ENCODE assay signal across 11 cellular contexts in the genomic region with DNA sequence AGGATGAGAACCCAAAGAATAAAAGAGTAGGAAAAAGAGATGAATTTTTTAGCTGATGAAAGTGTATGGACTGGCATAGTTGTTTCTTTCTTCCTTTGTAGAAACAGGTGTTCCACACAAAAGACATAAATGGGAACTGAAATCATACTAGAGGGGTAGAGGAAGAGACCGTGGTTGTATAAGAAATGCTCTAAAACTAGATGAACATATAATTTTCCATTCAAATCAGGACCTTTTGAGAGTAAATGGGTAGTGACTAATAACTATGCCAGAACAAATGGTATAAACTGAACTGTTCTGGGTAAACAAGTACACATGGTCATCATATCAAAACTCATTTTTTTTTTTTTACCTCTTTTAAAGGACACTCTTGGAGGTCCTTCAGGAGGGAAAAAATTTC.
"Had no signal": no experiment of that assay in that cellular context is flagged by ENCODE, and none has a peak within 500 bp of the region (broad histone marks: within the 10 kb centered on the region; RNA-seq: fewer than 3 reads in every experiment).

No MANE protein-coding gene starts in this region.

- ATAC-seq: activated CD4-positive, CD25-positive, alpha-beta regulatory T cell treated with anti-CD3 and anti-CD28 coated beads, Interleukin-2, amount 50 U/mL, for 24 hours; natural killer cell had no signal

- H3K27ac Mint-ChIP-seq: activated T-helper 1 cell treated with anti-CD3 and anti-CD28 coated beads, Interleukin-12 subunit alpha, Interleukin-12 subunit beta, Interleukin-2, Interleukin-4 antibody, amounts not matched to agents 30 ng/mL and 10 ng/mL and 1 ng/mL, durations not matched to agents 14 hours and 24 hours and 36 hours; natural killer cell had no signal

- H3K4me3 Mint-ChIP-seq: activated T-helper 1 cell treated with anti-CD3 and anti-CD28 coated beads, Interleukin-12 subunit alpha, Interleukin-12 subunit beta, Interleukin-2, Interleukin-4 antibody, amounts not matched to agents 30 ng/mL and 10 ng/mL and 1 ng/mL, durations not matched to agents 14 hours and 24 hours and 36 hours; natural killer cell had no signal

- H3K9me3 Mint-ChIP-seq: natural killer cell had no signal

- DNase-seq: activated naive CD4-positive, alpha-beta T cell; cerebellar nuclear complex; effector CD8-positive, alpha-beta T cell; foreskin fibroblast; mesendoderm; natural killer cell; stimulated activated CD4-positive, alpha-beta T cell treated with anti-CD3 and anti-CD28 coated beads, Interleukin-12 subunit alpha, Interleukin-12 subunit beta, amount 100 ng/mL, for 4 hours; stimulated activated CD4-positive, alpha-beta T cell treated with anti-CD3 and anti-CD28 coated beads, Interleukin-2, amount 100 ng/mL, for 24 hours; thyroid gland had no signal
